10 cellular contexts compared by ENCODE assay signal in genomic region chr12:113467514-113468364, GRCh38. TPM values are rescaled to one million over a fixed set of nuclear protein-coding genes. Genes with fewer than 3 reads are reported as not detected.
DNase-seq lines count a peak whose midpoint lies in the region; ATAC-seq and TF ChIP-seq lines count a peak whose summit lies in the region.
"Had no signal": no experiment of that assay in that cellular context is flagged by ENCODE, and none has a peak within 500 bp of the region (broad histone marks: within the 10 kb centered on the region; RNA-seq: fewer than 3 reads in every experiment).

No MANE protein-coding gene starts in this region.

- no peaks in the 10 kb centered on the region for H3K9me3 ChIP-seq in GM23248 (ENCODE audit: low read depth)
- H3K9me3 ChIP-seq in RWPE2 (ENCODE audit: severe bottlenecking), result no peaks in the 10 kb centered on the region
- H3K9me3 ChIP-seq in hepatocyte (ENCODE audit: low read depth), result no peaks in the 10 kb centered on the region
- no peaks in the 10 kb centered on the region for H3K9me3 ChIP-seq in MG63

- in situ Hi-C loops in GM23248 (cut with MboI), result loop anchor here (25.0 kb wide), 1 partner anchor 445 kb away; no protein-coding TSS in a partner anchor

- TF ChIP-seq CTCF in RWPE2 (IDR thresholded peaks at IDR 0.05; ENCODE audit: poor library complexity, severe bottlenecking) (no peak), hepatocyte (IDR thresholded peaks at IDR 0.05; ENCODE audit: poor library complexity) (no peak)

- H3K4me2 ChIP-seq in GM23248 (ENCODE audit: unreplicated experiment) (peak overlapping the region; percentile 68), hepatocyte (peak overlapping the region; percentile 83)

- H3K27ac ChIP-seq in GM23248, result no peak overlapping the region
- no peak overlapping the region for H3K27ac ChIP-seq in RWPE2 (ENCODE audit: poor library complexity, severe bottlenecking)
- H3K27ac ChIP-seq in hepatocyte, result no peak overlapping the region
- H3K27ac ChIP-seq in skin epidermis, result no peak overlapping the region
- H3K27ac ChIP-seq: SK-N-MC had no signal

- 3 to 5% methylated on average over 57 to 59 of the region's 78 CpGs for whole genome bisulfite sequencing in GM23248 (ENCODE audit: low coverage in 1 of 2, low lambda C conversion rate in 2 of 2, missing lambda C conversion rate in 2 of 2), 2 experiments
- 2% methylated on average over 75 of the region's 78 CpGs for WGBS in hepatocyte (ENCODE audit: low lambda C conversion rate, missing lambda C conversion rate)

- H3K79me2 ChIP-seq in GM23248 (ENCODE audit: insufficient read depth) (no peaks in the 10 kb centered on the region), hepatocyte (no peaks in the 10 kb centered on the region)

- H3F3A ChIP-seq in GM23248 (ENCODE audit: insufficient read depth), result no peaks in the 10 kb centered on the region

- peak; percentile 51 for ATAC-seq in RWPE2 (ENCODE audit: low read depth)

- H2AFZ ChIP-seq in GM23248 (peak overlapping the region; percentile 66; the same call in 1 of the 2 replicates), hepatocyte (peak overlapping the region; percentile 49)

- no peaks in the 10 kb centered on the region for H3K36me3 ChIP-seq in GM23248 (ENCODE audit: low read depth)
- no peaks in the 10 kb centered on the region for H3K36me3 ChIP-seq in RWPE2 (ENCODE audit: low read depth)
- no peaks in the 10 kb centered on the region for H3K36me3 ChIP-seq in hepatocyte (replicated peaks; ENCODE audit: insufficient read depth, low read depth)
- no peaks in the 10 kb centered on the region for H3K36me3 ChIP-seq in MG63

- H4K20me1 ChIP-seq in GM23248 (ENCODE audit: insufficient read depth), result no peaks in the 10 kb centered on the region
- H4K20me1 ChIP-seq in hepatocyte (ENCODE audit: insufficient read depth, poor library complexity, severe bottlenecking), result no peaks in the 10 kb centered on the region

- DNase-seq in GM23248, result no peak
- DNase-seq in RWPE2 (ENCODE audit: low spot score), result no peak
- no peak for DNase-seq in hepatocyte (ENCODE audit: low spot score)
- DNase-seq in NCI-H1436 (lab: John Stamatoyannopoulos, UW), result no peak
- DNase-seq in kidney glomerular epithelial cell (lab: John Stamatoyannopoulos, UW), result no peak
- DNase-seq in MG63, result no peak

- no peaks in the 10 kb centered on the region; the same call in 1 of the 2 replicates for H3K4me1 ChIP-seq in GM23248 (ENCODE audit: insufficient read depth)
- no peaks in the 10 kb centered on the region for H3K4me1 ChIP-seq in RWPE2 (ENCODE audit: insufficient read depth, poor library complexity, severe bottlenecking)
- peaks cover 9% of the 10 kb centered on the region for H3K4me1 ChIP-seq in hepatocyte (ENCODE audit: insufficient read depth)

- H3K9ac ChIP-seq in GM23248, result no peak overlapping the region

- H3K27me3 ChIP-seq in GM23248 (replicated peaks; ENCODE audit: insufficient read depth) (peaks cover 99% of the 10 kb centered on the region), RWPE2 (ENCODE audit: insufficient read depth, poor library complexity, severe bottlenecking) (peaks cover 100% of the 10 kb centered on the region), hepatocyte (peaks cover 100% of the 10 kb centered on the region), MG63 (peaks cover 98% of the 10 kb centered on the region)

- H3K9me2 ChIP-seq in GM23248 (ENCODE audit: insufficient read depth) (no peaks in the 10 kb centered on the region), hepatocyte (replicated peaks; ENCODE audit: insufficient read depth) (no peaks in the 10 kb centered on the region)

- H3K4me3 ChIP-seq in GM23248 (peak overlapping the region; percentile 55), RWPE2 (ENCODE audit: severe bottlenecking) (peak overlapping the region; percentile 31), hepatocyte (no peak overlapping the region), skin epidermis (peak overlapping the region in 6 of 7 experiments; percentile 4 to 31 (median 14)), MG63 (no peak overlapping the region)
- H3K4me3 ChIP-seq: SK-N-MC had no signal

RNA-seq across cellular contexts. Expression of gene LHX5, which starts 3.9 kb away (rescaled TPM):
- total RNA-seq in GM23248 (2014; rRNA removed; shearing (Covaris generic)), result not detected in 2 replicates
- polyA plus RNA-seq in GM23248 (2016; fragmentation: Nextera tagmentation; extraction: Ambion mirVana), result not detected in 2 replicates
- total RNA-seq in hepatocyte, result 0.04 and 0.10 TPM in 2 replicates
- 0.06 TPM in 1 of 2 replicates, not detected in the other for polyA plus RNA-seq in hepatocyte
- not detected in 2 replicates for total RNA-seq in MG63 (2014; rRNA removed; shearing (Covaris generic); ENCODE audit: low replicate concordance)
- total RNA-seq: HT1080, pulmonary artery endothelial cell had no signal

RNA-seq across cellular contexts. Expression of gene SDSL, which starts 45.6 kb away (rescaled TPM):
- total RNA-seq in GM23248 (2014; rRNA removed; shearing (Covaris generic)), result 5.1 and 6.3 TPM in 2 replicates
- polyA plus RNA-seq in GM23248 (2016; fragmentation: Nextera tagmentation; extraction: Ambion mirVana) (13.4 and 14.6 TPM in 2 replicates), hepatocyte (24.7 and 26.7 TPM in 2 replicates)
- 10.3 and 13.8 TPM in 2 replicates for total RNA-seq in hepatocyte
- total RNA-seq in MG63 (2014; rRNA removed; shearing (Covaris generic); ENCODE audit: low replicate concordance), result 11.0 and 54.2 TPM in 2 replicates

Comparison
In these comparisons a context has a peak if more than half of its experiments do, and no peak if none do; other contexts are left out.
1. H3K4me3 ChIP-seq: peak in GM23248 (single experiment), RWPE2 (single experiment) and skin epidermis (6 of 7); none in hepatocyte (single experiment) and MG63 (single experiment).